Comparison of ENCODE assay signal across 8 cellular contexts in the genomic region with DNA sequence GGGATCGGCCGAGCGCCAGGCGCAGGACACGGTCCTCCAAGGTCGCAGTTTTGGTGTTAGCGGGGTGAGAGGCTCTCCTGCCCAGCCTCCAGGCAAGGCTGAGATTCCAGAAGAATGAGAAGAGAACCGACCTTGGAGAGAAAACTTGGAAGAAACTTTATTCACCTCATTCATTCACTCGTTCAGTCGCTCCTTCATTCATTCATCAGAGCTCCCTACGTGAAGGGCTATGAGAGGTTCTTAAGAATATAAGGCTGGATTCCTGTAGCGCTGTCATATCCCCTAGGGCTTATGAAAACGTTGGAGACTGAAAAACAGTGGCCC. TPM values are rescaled to one million over a fixed set of nuclear protein-coding genes. Genes with fewer than 3 reads are reported as not detected.
DNase-seq lines count a peak whose midpoint lies in the region; ATAC-seq and TF ChIP-seq lines count a peak whose summit lies in the region.

No MANE protein-coding gene starts in this region.

- peak overlapping the region; percentile 15 for H2AFZ ChIP-seq in fibroblast of lung (ENCODE audit: low read length)

- TF ChIP-seq CTCF in GM12865 (IDR thresholded peaks at IDR 0.05; ENCODE audit: insufficient read depth, low read depth, low read length, missing control alignments) (no peak), fibroblast of lung (conservative IDR thresholded peaks at IDR 0.05 in 1 of 2, IDR thresholded peaks at IDR 0.05 in 1 of 2; ENCODE audit: low read depth in 1 of 2, low read length in 2 of 2) (no peak), retinal pigment epithelial cell (conservative IDR thresholded peaks at IDR 0.05; ENCODE audit: low read depth, low read length) (no peak), GM10266 (IDR thresholded peaks at IDR 0.05; ENCODE audit: control insufficient read depth, insufficient read depth, low read depth, missing control alignments) (no peak)

- no peaks in the 10 kb centered on the region for H3K27me3 ChIP-seq in SJCRH30
- no peaks in the 10 kb centered on the region for H3K27me3 ChIP-seq in fibroblast of lung (ENCODE audit: control insufficient read depth, insufficient read depth, low read length)

- H3K4me2 ChIP-seq in fibroblast of lung (ENCODE audit: extremely low read depth, insufficient read depth, low read length): peak overlapping the region; percentile 74

- H4K20me1 ChIP-seq in fibroblast of lung (ENCODE audit: control insufficient read depth, extremely low read depth, insufficient read depth, low read length): no peaks in the 10 kb centered on the region

- H3K4me3 ChIP-seq in GM12865 (ENCODE audit: low read depth, low read length) (peak overlapping the region; percentile 93), SJCRH30 (peak overlapping the region; percentile 87), fibroblast of lung (replicated peaks in 1 of 4; ENCODE audit: control extremely low read depth in 1 of 4, insufficient read depth in 1 of 4, low read depth in 3 of 4, low read length in 4 of 4) (peak overlapping the region; percentile 69 to 96 (median 88)), retinal pigment epithelial cell (ENCODE audit: low read length) (peak overlapping the region; percentile 73)

- ATAC-seq in HG03280 (IDR thresholded peaks at IDR 0.05; ENCODE audit: unreplicated experiment): no peak

- no peaks in the 10 kb centered on the region for H3K36me3 ChIP-seq in SJCRH30
- H3K36me3 ChIP-seq in fibroblast of lung (ENCODE audit: control insufficient read depth, insufficient read depth, low read length): no peaks in the 10 kb centered on the region

- H3K27ac ChIP-seq in SJCRH30 (peak overlapping the region; percentile 9; the same call in 1 of the 2 replicates), fibroblast of lung (ENCODE audit: insufficient read depth, low read length) (no peak overlapping the region)

- no peak for DNase-seq in GM12865 (ENCODE audit: low read depth)
- DNase-seq in SJCRH30: no peak
- peak in 1 of 2 donors; percentile 26 for DNase-seq in fibroblast of lung (ENCODE audit: low read depth in 2 of 2)
- DNase-seq in retinal pigment epithelial cell (ENCODE audit: low read depth): no peak
- no peak for DNase-seq in amygdala (lab: John Stamatoyannopoulos, UW)
- DNase-seq in GM10266 (ENCODE audit: extremely low spot score): no peak
- no peak for DNase-seq in NCI-H146 (lab: John Stamatoyannopoulos, UW)

- H3K79me2 ChIP-seq in fibroblast of lung (ENCODE audit: control insufficient read depth, insufficient read depth, low read length): peaks cover 30% of the 10 kb centered on the region

- H3K4me1 ChIP-seq in SJCRH30: peaks cover 8% of the 10 kb centered on the region
- peaks cover 6% of the 10 kb centered on the region for H3K4me1 ChIP-seq in fibroblast of lung (ENCODE audit: control insufficient read depth, extremely low read depth, insufficient read depth, low read length)

- H3K9me3 ChIP-seq in SJCRH30 (replicated peaks) (no peaks in the 10 kb centered on the region), fibroblast of lung (ENCODE audit: control insufficient read depth, insufficient read depth, low read depth, low read length) (no peaks in the 10 kb centered on the region)

- H3K9ac ChIP-seq in fibroblast of lung (ENCODE audit: insufficient read depth, low read length): peak overlapping the region; percentile 67

RNA-seq across cellular contexts. Expression of gene MYH10, which starts 1.0 kb away (rescaled TPM):
- total RNA-seq in SJCRH30 (2014; rRNA removed; shearing (Covaris generic)): 76.8 and 78.1 TPM in 2 replicates
- total RNA-seq in fibroblast of lung: 100 and 104 TPM in 2 replicates
- 54.6 and 66.2 TPM in 2 replicates for polyA plus RNA-seq in fibroblast of lung
- 56.2 and 63.6 TPM in 2 replicates for polyA plus RNA-seq in fibroblast of lung (2012)
- 41.7 and 72.3 TPM in 2 replicates for polyA minus RNA-seq in fibroblast of lung (ENCODE audit: low replicate concordance)
